ENCODE assay signal across 12 cellular contexts in genomic region chr1:180156631-180157091, GRCh38. TPM values are rescaled to one million over a fixed set of nuclear protein-coding genes. Genes with fewer than 3 reads are reported as not detected.
DNase-seq lines count a peak whose midpoint lies in the region; ATAC-seq and TF ChIP-seq lines count a peak whose summit lies in the region.
"Had no signal": no experiment of that assay in that cellular context is flagged by ENCODE, and none has a peak within 500 bp of the region (broad histone marks: within the 10 kb centered on the region; RNA-seq: fewer than 3 reads in every experiment).

No MANE protein-coding gene starts in this region.

- H3K4me3 Mint-ChIP-seq in GM23338: peak overlapping the region; percentile 10; the same call in 1 of the 3 replicates

- no peak overlapping the region for H2AFZ ChIP-seq in GM23338

- H3K4me1 Mint-ChIP-seq in GM23338: peaks cover 35% of the 10 kb centered on the region

- H3K36me3 Mint-ChIP-seq in GM23338 (ENCODE audit: low read depth): no peaks in the 10 kb centered on the region; the same call in 2 of the 3 replicates

- H3K9me3 Mint-ChIP-seq in GM23338: no peaks in the 10 kb centered on the region
- H3K9me3 Mint-ChIP-seq: activated B cell treated with CpG ODN at 0.5 μM for 24 hours had no signal

- no peak overlapping the region for H3K27ac Mint-ChIP-seq in GM23338
- H3K27ac Mint-ChIP-seq: activated B cell treated with CpG ODN at 0.5 μM for 24 hours had no signal

- no peak for DNase-seq in AG04449 (ENCODE audit: low read depth, low spot score)
- DNase-seq in GM23338 (ENCODE audit: low spot score): no peak
- DNase-seq in adipocyte (ENCODE audit: low read depth): peak; percentile 67
- DNase-seq in kidney tubule cell (ENCODE audit: low spot score): peak; percentile 75
- no peak for DNase-seq in mesenteric fat pad (ENCODE audit: low spot score)
- DNase-seq: activated B cell treated with CpG ODN at 0.5 μM for 24 hours, NCI-H1694 treated with DMSO at 0.1 percent for 48 hours, thyroid gland had no signal

- H3K4me3 ChIP-seq in AG04449 (ENCODE audit: low read depth, low read length) (peak overlapping the region; percentile 89), GM23338 (peak overlapping the region; percentile 97), adipocyte (ENCODE audit: low read length) (peak overlapping the region; percentile 88)
- H3K4me3 ChIP-seq: thyroid gland had no signal

- no peaks in the 10 kb centered on the region for H3K9me3 ChIP-seq in adipocyte (ENCODE audit: control insufficient read depth, low read length)
- H3K9me3 ChIP-seq: prostate gland, thyroid gland had no signal

- CTCF ChIA-PET in AG04449 (lab: Yijun Ruan, JAX): interaction anchor here (1.3 to 4.4 kb wide), 6 partner anchors 9 to 346 kb away, joined by 3 to 34 read pairs (median 4); no protein-coding TSS in a partner anchor

- H3K27me3 ChIP-seq in GM23338 (ENCODE audit: insufficient read depth): peaks cover 32% of the 10 kb centered on the region
- no peaks in the 10 kb centered on the region for H3K27me3 ChIP-seq in adipocyte (replicated peaks; ENCODE audit: control insufficient read depth, insufficient read depth, low read length)
- H3K27me3 ChIP-seq: thyroid gland had no signal

- H3K9ac ChIP-seq in adipocyte (ENCODE audit: low read length): no peak overlapping the region

- H3K4me2 ChIP-seq in GM23338: peak overlapping the region; percentile 94

- H3K9me2 ChIP-seq in GM23338 (ENCODE audit: insufficient read depth): no peaks in the 10 kb centered on the region; the same call in 1 of the 2 replicates

- peaks cover 36% of the 10 kb centered on the region for H3K4me1 ChIP-seq in GM23338 (ENCODE audit: insufficient read depth)
- H3K4me1 ChIP-seq in adipocyte (ENCODE audit: control insufficient read depth, insufficient read depth, low read length): peaks cover 40% of the 10 kb centered on the region

- H3K27ac ChIP-seq in GM23338 (ENCODE audit: low read depth): no peak overlapping the region
- H3K27ac ChIP-seq: prostate gland, thyroid gland had no signal

- peaks cover 50% of the 10 kb centered on the region for H4K20me1 ChIP-seq in GM23338 (replicated peaks; ENCODE audit: insufficient read depth)

- H3K36me3 ChIP-seq in GM23338 (ENCODE audit: insufficient read depth): no peaks in the 10 kb centered on the region
- H3K36me3 ChIP-seq in adipocyte (ENCODE audit: control insufficient read depth, insufficient read depth, low read length, severe bottlenecking): no peaks in the 10 kb centered on the region
- H3K36me3 ChIP-seq: prostate gland, thyroid gland had no signal

- H3K27me3 Mint-ChIP-seq in GM23338 (ENCODE audit: insufficient read depth, low read depth, poor library complexity): peaks cover 18% of the 10 kb centered on the region
- H3K27me3 Mint-ChIP-seq: activated B cell treated with CpG ODN at 0.5 μM for 24 hours had no signal

- ATAC-seq in GM23338: no peak
- ATAC-seq in HG03571 (IDR thresholded peaks at IDR 0.05; ENCODE audit: unreplicated experiment): no peak
- no peak for ATAC-seq in GM21723 (IDR thresholded peaks at IDR 0.05; ENCODE audit: unreplicated experiment)
- ATAC-seq in GM21360 (IDR thresholded peaks at IDR 0.05; ENCODE audit: unreplicated experiment): no peak

- H3K79me2 ChIP-seq in GM23338 (replicated peaks; ENCODE audit: insufficient read depth): peaks cover 45% of the 10 kb centered on the region

- H3F3A ChIP-seq in GM23338 (replicated peaks; ENCODE audit: low read depth): no peaks in the 10 kb centered on the region; the same call in 1 of the 2 replicates

- TF ChIP-seq CTCF in AG04449 (IDR thresholded peaks at IDR 0.05; ENCODE audit: insufficient read depth, low read length, missing control alignments) (no peak), GM23338 (conservative IDR thresholded peaks at IDR 0.05; ENCODE audit: low read depth in 2 of 2) (no peak)

- POLR2A ChIA-PET in AG04449 (lab: Yijun Ruan, JAX): interaction anchor here (1.0 to 1.3 kb wide), 2 partner anchors 11 to 274 kb away, joined by 3 to 4 read pairs; no protein-coding TSS in a partner anchor

TF ChIP-seq in GM23338, 12 proteins besides CTCF, POLR2A, EP300 and RAD21 (continues in another document):
- TF ChIP-seq STAT1 (IDR thresholded peaks at IDR 0.05; ENCODE audit: unreplicated experiment) (no peak), REST (IDR thresholded peaks at IDR 0.05; ENCODE audit: unreplicated experiment) (no peak), ETS1 (IDR thresholded peaks at IDR 0.05) (no peak), CREB1 (CRISPR knock-in tag; IDR thresholded peaks at IDR 0.05; ENCODE audit: low read depth) (no peak), NANOG (IDR thresholded peaks at IDR 0.05; ENCODE audit: borderline replicate concordance) (no peak)

RNA-seq across cellular contexts. Expression of gene QSOX1, which starts 2.0 kb away (rescaled TPM):
- total RNA-seq in GM23338 (2014; rRNA removed; shearing (Covaris generic)): 107 and 119 TPM in 2 replicates
- 47.8 and 64.8 TPM in 2 replicates for polyA plus RNA-seq in GM23338 (2016; fragmentation: Nextera tagmentation; extraction: Ambion mirVana)
- total RNA-seq in mesenteric fat pad: 104 TPM

Comparison
In these comparisons a context has a peak if more than half of its experiments do, and no peak if none do; other contexts are left out.
1. DNase-seq: peak in adipocyte (single experiment) and kidney tubule cell (single experiment); none in AG04449 (single experiment), GM23338 (single experiment) and mesenteric fat pad (single experiment).
2. Peak in every context shown above with its lines, with median percentiles within 50 percentile points of each other: H3K4me3 ChIP-seq.